Comparison of ENCODE assay signal across 1 cellular context in the genomic region with DNA sequence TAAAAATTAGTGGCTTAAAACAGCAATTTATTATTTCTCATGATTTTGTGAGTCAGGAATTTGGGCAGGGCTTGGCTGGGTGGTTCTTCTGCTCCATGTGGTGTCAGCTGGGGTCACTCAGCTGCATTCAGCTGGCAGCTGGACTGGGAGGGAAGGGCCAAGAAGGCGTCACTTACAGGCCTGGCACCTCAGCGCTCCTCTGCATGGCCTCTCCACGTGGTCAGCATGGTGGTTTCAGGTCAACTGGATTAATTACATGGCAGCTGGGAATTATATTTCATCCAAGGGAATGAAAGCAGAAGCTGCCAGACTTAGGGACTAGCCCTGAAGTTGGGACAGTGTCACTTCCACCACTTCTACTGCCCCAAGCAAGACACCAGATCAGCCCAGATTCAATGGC.
TF ChIP-seq lines count a peak whose summit lies in the region.

No MANE protein-coding gene starts in this region.

TF ChIP-seq in H1, 55 proteins besides CTCF, POLR2A, EP300 and RAD21:
- no peak for TF ChIP-seq GABPA (IDR thresholded peaks at IDR 0.05; ENCODE audit: borderline replicate concordance, insufficient read depth, low read length)
- no peak for TF ChIP-seq SP2 (IDR thresholded peaks at IDR 0.05; ENCODE audit: low read length)
- no peak for TF ChIP-seq SIN3A (conservative IDR thresholded peaks at IDR 0.05 in 1 of 2, IDR thresholded peaks at IDR 0.05 in 1 of 2; ENCODE audit: low read depth in 1 of 2, low read length in 2 of 2)
- no peak for TF ChIP-seq JUN (IDR thresholded peaks at IDR 0.05; ENCODE audit: low read depth, low read length)
TF ChIP-seq in H1: peak in this region for 0.
